ENCODE assay signal across 1 cellular context in genomic region chr6:38639498-38640215, GRCh38.
TF ChIP-seq lines count a peak whose summit lies in the region.

TSS of gene BTBD9 (minus strand) at chr6:38639929.

TF ChIP-seq in WTC11, 78 proteins besides CTCF, POLR2A, EP300 and RAD21 (continued from another document):
- TF ChIP-seq ZNF532 (CRISPR knock-in tag; IDR thresholded peaks at IDR 0.05; ENCODE audit: borderline replicate concordance) (no peak), E2F5 (CRISPR knock-in tag; IDR thresholded peaks at IDR 0.05) (peak; percentile 61), NR3C1 (CRISPR knock-in tag; conservative IDR thresholded peaks at IDR 0.05; ENCODE audit: low read depth) (no peak), ETV6 (CRISPR knock-in tag; IDR thresholded peaks at IDR 0.05) (no peak; the same call in 1 of the 2 replicates), TEAD4 (CRISPR knock-in tag; IDR thresholded peaks at IDR 0.05) (no peak), ZBTB43 (CRISPR knock-in tag; IDR thresholded peaks at IDR 0.05) (no peak)
